15 cellular contexts compared by ENCODE assay signal in genomic region chr4:79141530-79141929, GRCh38.
DNase-seq lines count a peak whose midpoint lies in the region; ATAC-seq, FAIRE-seq and TF ChIP-seq lines count a peak whose summit lies in the region.
"Had no signal": no experiment of that assay in that cellular context is flagged by ENCODE, and none has a peak within 500 bp of the region (broad histone marks: within the 10 kb centered on the region; RNA-seq: fewer than 3 reads in every experiment).

No MANE protein-coding gene starts in this region.

- no peak overlapping the region for H2AFZ ChIP-seq in HepG2 (ENCODE audit: low read length)

- FAIRE-seq in HepG2 (lab: Jason Lieb, UNC) = no peak

- no peak for TF ChIP-seq POLR2A in HepG2 (IDR thresholded peaks at IDR 0.05; ENCODE audit: insufficient read depth in 1 of 2, low read depth in 2 of 2, low read length in 2 of 2)

- WGBS in HepG2 (ENCODE audit: low lambda C conversion rate) = 9% methylated on average over 1 of the region's 3 CpGs

- no peak overlapping the region for H3K4me2 ChIP-seq in HepG2 (ENCODE audit: low read depth, low read length)
- H3K4me2 ChIP-seq: BLaER1 treated with 17β-estradiol and CSF1 and Interleukin-3, amounts not matched to agents 10 nM and 100 nM had no signal

- H3K4me1 Mint-ChIP-seq in Caco-2 (ENCODE audit: low read depth, unreplicated experiment) = no peaks in the 10 kb centered on the region

- DNase-seq in Caco-2 (peak; percentile 42 to 43), KBM-7 (peak; percentile 37), cardiac fibroblast (ENCODE audit: low read depth in 2 of 2) (peak; percentile 4 to 11), HepG2 (ENCODE audit: low spot score) (peak; percentile 1), Ammon's horn (ENCODE audit: low spot score) (no peak), retina (no peak)
- DNase-seq: activated CD8-positive, alpha-beta T cell treated with anti-CD3 and anti-CD28 coated beads for 36 hours; NCI-H2107; transverse colon had no signal

- TF ChIP-seq EP300 in HepG2 (IDR thresholded peaks at IDR 0.05; ENCODE audit: low read depth in 2 of 2, low read length in 2 of 2) (no peak), HepG2 (CRISPR knock-in tag; IDR thresholded peaks at IDR 0.05; ENCODE audit: borderline replicate concordance) (no peak)

- no peaks in the 10 kb centered on the region for H3K79me2 ChIP-seq in HepG2 (ENCODE audit: insufficient read depth, low read length)

- no peak overlapping the region for H3K27ac ChIP-seq in HepG2 (ENCODE audit: extremely low read length, insufficient read depth, low read length)
- H3K27ac ChIP-seq: BLaER1 treated with 17β-estradiol and CSF1 and Interleukin-3, amounts not matched to agents 10 nM and 100 nM; transverse colon had no signal

- no peaks in the 10 kb centered on the region for H3K27me3 Mint-ChIP-seq in Caco-2 (ENCODE audit: insufficient read depth, unreplicated experiment)
- H3K27me3 Mint-ChIP-seq: activated CD8-positive, alpha-beta T cell treated with anti-CD3 and anti-CD28 coated beads for 36 hours; activated naive CD8-positive, alpha-beta T cell had no signal

- intact Hi-C loops in Caco-2 (cut with micrococcal nuclease; ENCODE audit: unreplicated experiment) (no loop called here), HepG2 (cut with micrococcal nuclease; ENCODE audit: unreplicated experiment) (no loop called here)

- H3K4me3 Mint-ChIP-seq in Caco-2 (ENCODE audit: unreplicated experiment) = no peak overlapping the region
- H3K4me3 Mint-ChIP-seq: activated CD8-positive, alpha-beta T cell treated with anti-CD3 and anti-CD28 coated beads for 36 hours; activated naive CD8-positive, alpha-beta T cell had no signal

- no peaks in the 10 kb centered on the region for H4K20me1 ChIP-seq in HepG2 (ENCODE audit: insufficient read depth, low read length)
- H4K20me1 ChIP-seq: BLaER1 treated with 17β-estradiol and CSF1 and Interleukin-3, amounts not matched to agents 10 nM and 100 nM had no signal

- H3K27me3 ChIP-seq in Caco-2 (replicated peaks; ENCODE audit: control insufficient read depth, insufficient read depth, low read length) = no peaks in the 10 kb centered on the region
- H3K27me3 ChIP-seq in HepG2 (ENCODE audit: control insufficient read depth in 1 of 2, insufficient read depth in 2 of 2, low read length in 2 of 2) = no peaks in the 10 kb centered on the region
- H3K27me3 ChIP-seq: BLaER1 treated with 17β-estradiol and CSF1 and Interleukin-3, amounts not matched to agents 10 nM and 100 nM; transverse colon had no signal

- in situ Hi-C loops in KBM-7 (cut with MboI; ENCODE audit: low pct_unique_long_range_greater_than_20kb, low sequenced_read_pairs) = no loop called here
- in situ Hi-C loops in HepG2 (cut with HindIII; ENCODE audit: extremely low pct_ligation_motif_present, low pct_unique_long_range_greater_than_20kb) = no loop called here

- no peaks in the 10 kb centered on the region for H3K36me3 ChIP-seq in Caco-2 (ENCODE audit: control insufficient read depth, insufficient read depth, low read length)
- no peaks in the 10 kb centered on the region for H3K36me3 ChIP-seq in HepG2 (replicated peaks in 1 of 2; ENCODE audit: control insufficient read depth in 1 of 2, insufficient read depth in 2 of 2, low read length in 2 of 2)
- H3K36me3 ChIP-seq: BLaER1 treated with 17β-estradiol and CSF1 and Interleukin-3, amounts not matched to agents 10 nM and 100 nM; transverse colon had no signal

- no peaks in the 10 kb centered on the region for H3K4me1 ChIP-seq in Caco-2
- no peaks in the 10 kb centered on the region for H3K4me1 ChIP-seq in HepG2 (ENCODE audit: insufficient read depth, low read length)
- H3K4me1 ChIP-seq: BLaER1 treated with 17β-estradiol and CSF1 and Interleukin-3, amounts not matched to agents 10 nM and 100 nM; transverse colon had no signal

- H3K36me3 Mint-ChIP-seq in Caco-2 (ENCODE audit: insufficient read depth, unreplicated experiment) = no peaks in the 10 kb centered on the region
- H3K36me3 Mint-ChIP-seq: activated naive CD8-positive, alpha-beta T cell had no signal

- CTCF ChIA-PET in Caco-2 (lab: Charles Lee) (no interaction called here), HepG2 (lab: Yijun Ruan, JAX; ENCODE audit: low intra/inter-chr PET ratio, low total read pairs) (no interaction called here)

- H3K4me3 ChIP-seq in Caco-2 (ENCODE audit: low read depth, low read length) (no peak overlapping the region), cardiac fibroblast (replicated peaks in 1 of 2; ENCODE audit: low read depth in 2 of 2, low read length in 2 of 2) (no peak overlapping the region), HepG2 (replicated peaks in 1 of 3; ENCODE audit: insufficient read depth in 1 of 3, low read depth in 2 of 3, low read length in 3 of 3) (no peak overlapping the region)
- H3K4me3 ChIP-seq: BLaER1 treated with 17β-estradiol and CSF1 and Interleukin-3, amounts not matched to agents 10 nM and 100 nM; transverse colon had no signal

- ATAC-seq in HepG2 (peak; percentile 78), GM18858 (IDR thresholded peaks at IDR 0.05; ENCODE audit: unreplicated experiment) (no peak), HG02588 (IDR thresholded peaks at IDR 0.05; ENCODE audit: unreplicated experiment) (no peak)
- ATAC-seq: activated CD8-positive, alpha-beta T cell treated with anti-CD3 and anti-CD28 coated beads for 36 hours; left lobe of liver; Right ventricle myocardium inferior had no signal

- TF ChIP-seq RAD21 in HepG2 (CRISPR knock-in tag; IDR thresholded peaks at IDR 0.05) = no peak

- POLR2A ChIA-PET in Caco-2 (lab: Charles Lee) = no interaction called here
- POLR2A ChIA-PET in HepG2 (lab: Yijun Ruan, JAX) = no interaction called here

- H3K9me3 ChIP-seq in Caco-2 = no peaks in the 10 kb centered on the region
- H3K9me3 ChIP-seq in HepG2 (ENCODE audit: low read length) = no peaks in the 10 kb centered on the region

- no peak overlapping the region for H3K9ac ChIP-seq in HepG2 (ENCODE audit: insufficient read depth, low read depth, low read length)
- H3K9ac ChIP-seq: BLaER1 treated with 17β-estradiol and CSF1 and Interleukin-3, amounts not matched to agents 10 nM and 100 nM had no signal

- BruUV-seq in Caco-2 (replicated peaks; lab: Mats Ljungman, UMichigan) (no TSS peak), HepG2 (replicated peaks; lab: Mats Ljungman, UMichigan) (no TSS peak)

- no peaks in the 10 kb centered on the region for H3K9me3 Mint-ChIP-seq in Caco-2 (ENCODE audit: unreplicated experiment)

- H3K27ac Mint-ChIP-seq in Caco-2 (ENCODE audit: unreplicated experiment) = no peak overlapping the region
- H3K27ac Mint-ChIP-seq: activated CD8-positive, alpha-beta T cell treated with anti-CD3 and anti-CD28 coated beads for 36 hours; activated naive CD8-positive, alpha-beta T cell had no signal

- TF ChIP-seq CTCF in Caco-2 (IDR thresholded peaks at IDR 0.05; ENCODE audit: insufficient read depth in 1 of 2, low read depth in 1 of 2, low read length in 1 of 2, severe bottlenecking in 1 of 2, unreplicated experiment in 1 of 2) (no peak), cardiac fibroblast (IDR thresholded peaks at IDR 0.05; ENCODE audit: low read depth, low read length) (no peak), HepG2 (CRISPR knock-in tag; IDR thresholded peaks at IDR 0.05) (no peak)

TF ChIP-seq in HepG2, 621 proteins besides CTCF, POLR2A, EP300 and RAD21:
- TF ChIP-seq ZSCAN5A (CRISPR knock-in tag; IDR thresholded peaks at IDR 0.05; ENCODE audit: borderline replicate concordance) (no peak), YEATS4 (CRISPR knock-in tag; IDR thresholded peaks at IDR 0.05; ENCODE audit: borderline replicate concordance) (no peak), MIER2 (CRISPR knock-in tag; IDR thresholded peaks at IDR 0.05) (peak; percentile 89), PHF8 (CRISPR knock-in tag; IDR thresholded peaks at IDR 0.05) (no peak), SIN3A (IDR thresholded peaks at IDR 0.05; ENCODE audit: borderline replicate concordance, low read depth, low read length) (no peak)
- TF ChIP-seq, protein P1, sequence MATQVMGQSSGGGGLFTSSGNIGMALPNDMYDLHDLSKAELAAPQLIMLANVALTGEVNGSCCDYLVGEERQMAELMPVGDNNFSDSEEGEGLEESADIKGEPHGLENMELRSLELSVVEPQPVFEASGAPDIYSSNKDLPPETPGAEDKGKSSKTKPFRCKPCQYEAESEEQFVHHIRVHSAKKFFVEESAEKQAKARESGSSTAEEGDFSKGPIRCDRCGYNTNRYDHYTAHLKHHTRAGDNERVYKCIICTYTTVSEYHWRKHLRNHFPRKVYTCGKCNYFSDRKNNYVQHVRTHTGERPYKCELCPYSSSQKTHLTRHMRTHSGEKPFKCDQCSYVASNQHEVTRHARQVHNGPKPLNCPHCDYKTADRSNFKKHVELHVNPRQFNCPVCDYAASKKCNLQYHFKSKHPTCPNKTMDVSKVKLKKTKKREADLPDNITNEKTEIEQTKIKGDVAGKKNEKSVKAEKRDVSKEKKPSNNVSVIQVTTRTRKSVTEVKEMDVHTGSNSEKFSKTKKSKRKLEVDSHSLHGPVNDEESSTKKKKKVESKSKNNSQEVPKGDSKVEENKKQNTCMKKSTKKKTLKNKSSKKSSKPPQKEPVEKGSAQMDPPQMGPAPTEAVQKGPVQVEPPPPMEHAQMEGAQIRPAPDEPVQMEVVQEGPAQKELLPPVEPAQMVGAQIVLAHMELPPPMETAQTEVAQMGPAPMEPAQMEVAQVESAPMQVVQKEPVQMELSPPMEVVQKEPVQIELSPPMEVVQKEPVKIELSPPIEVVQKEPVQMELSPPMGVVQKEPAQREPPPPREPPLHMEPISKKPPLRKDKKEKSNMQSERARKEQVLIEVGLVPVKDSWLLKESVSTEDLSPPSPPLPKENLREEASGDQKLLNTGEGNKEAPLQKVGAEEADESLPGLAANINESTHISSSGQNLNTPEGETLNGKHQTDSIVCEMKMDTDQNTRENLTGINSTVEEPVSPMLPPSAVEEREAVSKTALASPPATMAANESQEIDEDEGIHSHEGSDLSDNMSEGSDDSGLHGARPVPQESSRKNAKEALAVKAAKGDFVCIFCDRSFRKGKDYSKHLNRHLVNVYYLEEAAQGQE (IDR thresholded peaks at IDR 0.05; ENCODE audit: borderline replicate concordance in 1 of 2, low read depth in 1 of 2, low read length in 2 of 2) = peak; percentile 53 to 91
TF ChIP-seq in HepG2: peak in this region for 2.

Comparison
In these comparisons a context has a peak if more than half of its experiments do, and no peak if none do; other contexts are left out.
1. DNase-seq: peak in Caco-2 (2 of 2), KBM-7 (single experiment), cardiac fibroblast (2 of 2) and HepG2 (single experiment); none in Ammon's horn (single experiment) and retina (single experiment).